Comparison of ENCODE assay signal across 25 cellular contexts in the genomic region with DNA sequence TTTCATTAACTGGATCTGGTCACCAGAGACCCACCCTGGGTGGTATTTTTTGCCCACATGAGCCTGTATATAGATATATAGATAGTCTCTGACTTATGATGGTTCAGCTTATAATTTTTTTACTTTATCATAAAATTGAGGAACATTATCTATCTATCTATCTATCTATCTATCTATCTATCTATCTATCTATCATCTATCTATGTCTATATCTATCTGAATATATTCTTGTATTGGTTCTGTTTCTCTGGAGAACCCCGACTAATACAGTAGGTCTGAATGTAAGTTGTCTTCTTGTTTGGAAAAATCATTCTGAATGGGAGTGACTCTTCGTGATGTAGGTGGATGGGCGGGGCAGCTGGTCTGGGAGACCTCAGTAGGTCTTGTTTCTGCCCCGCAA. TPM values are rescaled to one million over a fixed set of nuclear protein-coding genes. Genes with fewer than 3 reads are reported as not detected.
DNase-seq lines count a peak whose midpoint lies in the region; ATAC-seq, FAIRE-seq and TF ChIP-seq lines count a peak whose summit lies in the region.
"Had no signal": no experiment of that assay in that cellular context is flagged by ENCODE, and none has a peak within 500 bp of the region (broad histone marks: within the 10 kb centered on the region; RNA-seq: fewer than 3 reads in every experiment).

No MANE protein-coding gene starts in this region.

- H3F3A ChIP-seq in DOHH2 (ENCODE audit: control insufficient read depth, insufficient read depth) (peaks cover 13% of the 10 kb centered on the region), OCI-LY1 (ENCODE audit: insufficient read depth, low read length) (no peaks in the 10 kb centered on the region)

- no peaks in the 10 kb centered on the region for H3K9me1 ChIP-seq in K562 (ENCODE audit: control insufficient read depth, insufficient read depth, low read length)

- H3K79me2 ChIP-seq in DOHH2 (ENCODE audit: control insufficient read depth, low read length): no peaks in the 10 kb centered on the region
- H3K79me2 ChIP-seq in OCI-LY1 (ENCODE audit: insufficient read depth, low read length): no peaks in the 10 kb centered on the region
- no peaks in the 10 kb centered on the region for H3K79me2 ChIP-seq in K562 (ENCODE audit: control insufficient read depth, insufficient read depth, low read length)

- no peaks in the 10 kb centered on the region for H3K36me3 ChIP-seq in DOHH2 (ENCODE audit: control insufficient read depth, low read length)
- H3K36me3 ChIP-seq in OCI-LY1 (ENCODE audit: insufficient read depth, low read length): no peaks in the 10 kb centered on the region
- H3K36me3 ChIP-seq in K562 (ENCODE audit: control insufficient read depth, insufficient read depth, low read length): no peaks in the 10 kb centered on the region

- no peaks in the 10 kb centered on the region for H4K20me1 ChIP-seq in DOHH2 (ENCODE audit: control insufficient read depth, insufficient read depth, low read depth, low read length)
- no peaks in the 10 kb centered on the region for H4K20me1 ChIP-seq in OCI-LY1 (ENCODE audit: insufficient read depth, low read length)
- peaks cover 7% of the 10 kb centered on the region; the same call in 1 of the 2 replicates for H4K20me1 ChIP-seq in K562 (replicated peaks; ENCODE audit: control insufficient read depth, insufficient read depth, low read length)

- no peaks in the 10 kb centered on the region for H3K27me3 Mint-ChIP-seq in type B pancreatic cell
- peaks cover 4% of the 10 kb centered on the region for H3K27me3 Mint-ChIP-seq in activated T-cell treated with anti-CD3 and anti-CD28 coated beads, Interleukin-2, amount 50 U/mL, for 4 hours (ENCODE audit: low read depth)

- DNase-seq in K562 (ENCODE audit: extremely low read depth in 1 of 4, low spot score in 3 of 4): no peak
- DNase-seq in type B pancreatic cell (ENCODE audit: extremely low spot score, unreplicated experiment): no peak
- DNase-seq in HEK293T (ENCODE audit: extremely low spot score): no peak
- DNase-seq in activated T-cell treated with anti-CD3 and anti-CD28 coated beads, Interleukin-2, amount 50 U/mL, for 4 hours: no peak
- DNase-seq: CD4-positive, CD25-positive, alpha-beta regulatory T cell; HCEC 1CT; KG1; NCI-H1048; NCI-H1417; NCI-H1694; NCI-H2029 treated with DMSO at 0.1 percent for 48 hours; NCI-H2227 treated with DMSO at 0.1 percent for 48 hours; NCI-H526 treated with DMSO at 0.1 percent for 48 hours; T-helper 2 cell had no signal

- TF ChIP-seq EP300 in K562 (IDR thresholded peaks at IDR 0.05; ENCODE audit: low read length): no peak

- no peak for TF ChIP-seq CTCF in DOHH2 (IDR thresholded peaks at IDR 0.05; ENCODE audit: low read depth, low read length, poor library complexity, severe bottlenecking)
- no peak for TF ChIP-seq CTCF in OCI-LY1 (IDR thresholded peaks at IDR 0.05; ENCODE audit: low read length)
- TF ChIP-seq CTCF in K562 (IDR thresholded peaks at IDR 0.05 in 2 of 3, conservative IDR thresholded peaks at IDR 0.05 in 1 of 3; ENCODE audit: insufficient read depth in 2 of 3, low read depth in 1 of 3, low read length in 3 of 3): no peak
- no peak for TF ChIP-seq CTCF in type B pancreatic cell (conservative IDR thresholded peaks at IDR 0.05)

- H3K9me3 ChIP-seq in DOHH2 (ENCODE audit: control insufficient read depth, insufficient read depth, low read length): no peaks in the 10 kb centered on the region
- no peaks in the 10 kb centered on the region for H3K9me3 ChIP-seq in OCI-LY1 (ENCODE audit: low read length)
- no peaks in the 10 kb centered on the region for H3K9me3 ChIP-seq in K562 (replicated peaks; ENCODE audit: control insufficient read depth, insufficient read depth, low read depth, low read length)

- no peak overlapping the region for H3K9ac ChIP-seq in OCI-LY1 (ENCODE audit: low read length)
- H3K9ac ChIP-seq in K562 (ENCODE audit: insufficient read depth in 1 of 2, low read depth in 2 of 2, low read length in 2 of 2): no peak overlapping the region

- intact Hi-C loops in K562 (cut with micrococcal nuclease): no loop called here

- TF ChIP-seq POLR2A in K562 (conservative IDR thresholded peaks at IDR 0.05): no peak

- no peak for ATAC-seq in K562
- ATAC-seq in GM21447 (IDR thresholded peaks at IDR 0.05; ENCODE audit: unreplicated experiment): no peak
- no peak for ATAC-seq in activated T-cell treated with anti-CD3 and anti-CD28 coated beads, Interleukin-2, amount 50 U/mL, for 4 hours
- ATAC-seq: SK-N-SH treated with all-trans-retinoic acid at 6 μM for 48 hours had no signal

- H3K4me3 Mint-ChIP-seq in type B pancreatic cell: no peak overlapping the region
- H3K4me3 Mint-ChIP-seq in activated T-cell treated with anti-CD3 and anti-CD28 coated beads, Interleukin-2, amount 50 U/mL, for 4 hours: no peak overlapping the region
- H3K4me3 Mint-ChIP-seq: CD4-positive, CD25-positive, alpha-beta regulatory T cell had no signal

- H3K27ac ChIP-seq in DOHH2 (ENCODE audit: low read depth, low read length): peak overlapping the region; percentile 36
- no peak overlapping the region for H3K27ac ChIP-seq in OCI-LY1 (ENCODE audit: low read depth, low read length, poor library complexity, severe bottlenecking)
- no peak overlapping the region for H3K27ac ChIP-seq in K562 (ENCODE audit: extremely low read depth, low read depth, low read length)

- CTCF ChIA-PET in K562 (lab: Yijun Ruan, JAX; ENCODE audit: low intra/inter-chr PET ratio): no interaction called here
- CTCF ChIA-PET in HEK293T (lab: Yijun Ruan, JAX): interaction anchor here (0.6 kb wide), 1 partner anchor 402 kb away, joined by 3 read pairs; no protein-coding TSS in a partner anchor

- H3K9me2 ChIP-seq in DOHH2 (replicated peaks; ENCODE audit: control insufficient read depth, low read length) (no peaks in the 10 kb centered on the region), OCI-LY1 (ENCODE audit: low read depth, low read length) (no peaks in the 10 kb centered on the region)

- H3K4me1 ChIP-seq in DOHH2 (ENCODE audit: control insufficient read depth, low read length) (peaks cover 90% of the 10 kb centered on the region), OCI-LY1 (ENCODE audit: insufficient read depth, low read length, severe bottlenecking) (peaks cover 67% of the 10 kb centered on the region), K562 (replicated peaks in 1 of 2; ENCODE audit: control insufficient read depth in 2 of 2, insufficient read depth in 2 of 2, low read length in 2 of 2) (peaks cover 18 to 19% of the 10 kb centered on the region in 2 experiments)

- no peaks in the 10 kb centered on the region for H3K36me3 Mint-ChIP-seq in type B pancreatic cell
- no peaks in the 10 kb centered on the region for H3K36me3 Mint-ChIP-seq in activated T-cell treated with anti-CD3 and anti-CD28 coated beads, Interleukin-2, amount 50 U/mL, for 4 hours (ENCODE audit: insufficient read depth)
- H3K36me3 Mint-ChIP-seq: CD4-positive, CD25-positive, alpha-beta regulatory T cell had no signal

- BruUV-seq in K562 (replicated peaks; lab: Mats Ljungman, UMichigan): no TSS peak

- WGBS in K562 (ENCODE audit: insufficient coverage, low coverage, missing lambda C conversion rate): 11% methylated on average over 4 of the region's 4 CpGs

- peak overlapping the region; percentile 80 for H3K4me2 ChIP-seq in DOHH2 (ENCODE audit: low read length)
- H3K4me2 ChIP-seq in OCI-LY1 (ENCODE audit: low read length): peak overlapping the region; percentile 19; the same call in 1 of the 2 replicates
- H3K4me2 ChIP-seq in K562 (ENCODE audit: insufficient read depth, low read length): no peak overlapping the region

- POLR2A ChIA-PET in K562 (lab: Yijun Ruan, JAX) (no interaction called here), HEK293T (lab: Yijun Ruan, JAX) (no interaction called here)

- no peak for FAIRE-seq in K562 (lab: Jason Lieb, UNC)
- FAIRE-seq: D721Med, H1, HTR-8/SVneo, RCC 7860 had no signal

- H3K27me3 ChIP-seq in DOHH2 (ENCODE audit: control insufficient read depth, low read length) (peaks cover 5% of the 10 kb centered on the region), OCI-LY1 (ENCODE audit: insufficient read depth, low read length) (no peaks in the 10 kb centered on the region), K562 (ENCODE audit: control insufficient read depth in 2 of 2, insufficient read depth in 2 of 2, low read length in 2 of 2) (peaks cover 8 to 43% of the 10 kb centered on the region in 2 experiments; a peak in 4 of 5 replicates)

- H3K27ac Mint-ChIP-seq in type B pancreatic cell: peak overlapping the region; percentile 77
- H3K27ac Mint-ChIP-seq: CD4-positive, CD25-positive, alpha-beta regulatory T cell had no signal

- in situ Hi-C loops in K562 (cut with MboI): no loop called here

- no peak for TF ChIP-seq RAD21 in K562 (CRISPR knock-in tag; conservative IDR thresholded peaks at IDR 0.05 in 1 of 2, IDR thresholded peaks at IDR 0.05 in 1 of 2)

- H3K4me1 Mint-ChIP-seq in type B pancreatic cell (ENCODE audit: unreplicated experiment): peaks cover 19% of the 10 kb centered on the region
- peaks cover 17% of the 10 kb centered on the region for H3K4me1 Mint-ChIP-seq in activated T-cell treated with anti-CD3 and anti-CD28 coated beads, Interleukin-2, amount 50 U/mL, for 4 hours (ENCODE audit: low read depth)

- peak overlapping the region; percentile 58 for H3K4me3 ChIP-seq in DOHH2 (ENCODE audit: low read length)
- H3K4me3 ChIP-seq in OCI-LY1 (ENCODE audit: low read depth, low read length, poor library complexity, severe bottlenecking): no peak overlapping the region
- H3K4me3 ChIP-seq in K562: no peak overlapping the region

- no peak overlapping the region for H2AFZ ChIP-seq in OCI-LY1 (ENCODE audit: low read length)
- no peak overlapping the region for H2AFZ ChIP-seq in K562 (ENCODE audit: low read depth, low read length)

- H3K9me3 Mint-ChIP-seq in type B pancreatic cell: no peaks in the 10 kb centered on the region
- no peaks in the 10 kb centered on the region for H3K9me3 Mint-ChIP-seq in activated T-cell treated with anti-CD3 and anti-CD28 coated beads, Interleukin-2, amount 50 U/mL, for 4 hours
- H3K9me3 Mint-ChIP-seq: CD4-positive, CD25-positive, alpha-beta regulatory T cell had no signal

RNA-seq across cellular contexts. Expression of gene CDKN1A, which starts 13.3 kb away (rescaled TPM):
- 2.3 and 8.5 TPM in 2 replicates for total RNA-seq in K562 (2011; cell fraction: chromatin; rRNA removed; ENCODE audit: low replicate concordance)
- total RNA-seq in K562 (2011; cell fraction: nucleolus; rRNA removed): 6.4 and 8.2 TPM in 2 replicates
- total RNA-seq in K562 (2011; cell fraction: nucleoplasm; rRNA removed): 5.9 and 9.0 TPM in 2 replicates
- total RNA-seq in K562 (2014; rRNA removed): 5.1 and 5.6 TPM in 2 replicates
- 2.5 and 3.3 TPM in 2 replicates for total RNA-seq in K562 (2014; rRNA removed; fragmentation: Illumina TruSeq; extraction: Trizol)
- total RNA-seq in K562 (2015; rRNA removed; fragmentation: Illumina TruSeq; extraction: Trizol): 2.1 TPM in 2 replicates
- 7.3 and 8.1 TPM in 2 replicates for total RNA-seq in K562 (2021)
- polyA plus RNA-seq in K562 (2011; rRNA removed): 7.6 and 9.2 TPM in 2 replicates
- 10.9 and 18.9 TPM in 2 replicates for polyA plus RNA-seq in K562 (2011; cell fraction: cytosol; rRNA removed)
- polyA plus RNA-seq in K562 (2011; cell fraction: nucleus; rRNA removed): 9.1 and 12.7 TPM in 2 replicates
- 8.9 and 18.7 TPM in 2 replicates for polyA plus RNA-seq in K562 (2012)
- 5.8 and 7.7 TPM in 2 replicates for polyA plus RNA-seq in K562 (2014; fragmentation: Illumina TruSeq; extraction: Trizol)
- polyA plus RNA-seq in K562 (2014; fragmentation: Nextera tagmentation; extraction: Ambion mirVana): under 1 TPM; 0.25 to 0.49 TPM
- 5.9 and 7.0 TPM in 2 replicates for polyA plus RNA-seq in K562 (2014; rRNA removed)
- 2.5 and 3.7 TPM in 2 replicates for polyA minus RNA-seq in K562 (2011; rRNA and poly(A)+ RNA removed)
- 3.7 and 5.2 TPM in 2 replicates for polyA minus RNA-seq in K562 (2011; cell fraction: cytosol; rRNA and poly(A)+ RNA removed)
- 3.1 and 4.0 TPM in 2 replicates for polyA minus RNA-seq in K562 (2011; cell fraction: nucleus; rRNA and poly(A)+ RNA removed)
- total RNA-seq in type B pancreatic cell (ENCODE audit: low replicate concordance): 76.3 and 185 TPM in 2 replicates
- 10 to 100 TPM; 23.2 to 42.0 (median 28.3) TPM for total RNA-seq in activated T-cell treated with anti-CD3 and anti-CD28 coated beads, Interleukin-2, amount 50 U/mL, for 4 hours

RNA-seq across cellular contexts. Expression of gene RAB44, which starts 32.4 kb away (rescaled TPM):
- not detected in 2 replicates for total RNA-seq in K562 (2011; cell fraction: chromatin; rRNA removed; ENCODE audit: low replicate concordance)
- total RNA-seq in K562 (2011; cell fraction: nucleolus; rRNA removed): 0.17 TPM in 1 of 2 replicates, not detected in the other
- total RNA-seq in K562 (2011; cell fraction: nucleoplasm; rRNA removed): not detected in 2 replicates
- total RNA-seq in K562 (2014; rRNA removed) (not detected in 2 replicates), K562 (2014; rRNA removed; fragmentation: Illumina TruSeq; extraction: Trizol) (not detected in 2 replicates), K562 (2015; rRNA removed; fragmentation: Illumina TruSeq; extraction: Trizol) (not detected in 2 replicates), K562 (2021) (not detected in 2 replicates), type B pancreatic cell (ENCODE audit: low replicate concordance) (0.07 TPM in 1 of 2 replicates, not detected in the other)
- polyA plus RNA-seq in K562 (2011; rRNA removed) (not detected in 2 replicates), K562 (2014; fragmentation: Illumina TruSeq; extraction: Trizol) (not detected in 2 replicates), K562 (2014; fragmentation: Nextera tagmentation; extraction: Ambion mirVana) (not detected), K562 (2014; rRNA removed) (not detected in 2 replicates)
- polyA plus RNA-seq in K562 (2011; cell fraction: cytosol; rRNA removed): not detected in 2 replicates
- not detected in 2 replicates for polyA plus RNA-seq in K562 (2011; cell fraction: nucleus; rRNA removed)
- 0.10 TPM in 1 of 2 replicates, not detected in the other for polyA plus RNA-seq in K562 (2012)
- not detected in 2 replicates for polyA minus RNA-seq in K562 (2011; rRNA and poly(A)+ RNA removed)
- not detected in 2 replicates for polyA minus RNA-seq in K562 (2011; cell fraction: cytosol; rRNA and poly(A)+ RNA removed)
- polyA minus RNA-seq in K562 (2011; cell fraction: nucleus; rRNA and poly(A)+ RNA removed): not detected in 2 replicates
- under 1 TPM in 2 of 3 donors, not detected in 1; 0.05 TPM for total RNA-seq in activated T-cell treated with anti-CD3 and anti-CD28 coated beads, Interleukin-2, amount 50 U/mL, for 4 hours
- total RNA-seq: A673, G401, H1, NCI-H460 had no signal
- polyA plus RNA-seq: CD4-positive, CD25-positive, alpha-beta regulatory T cell had no signal
